13 cellular contexts compared by ENCODE assay signal in the genomic region with DNA sequence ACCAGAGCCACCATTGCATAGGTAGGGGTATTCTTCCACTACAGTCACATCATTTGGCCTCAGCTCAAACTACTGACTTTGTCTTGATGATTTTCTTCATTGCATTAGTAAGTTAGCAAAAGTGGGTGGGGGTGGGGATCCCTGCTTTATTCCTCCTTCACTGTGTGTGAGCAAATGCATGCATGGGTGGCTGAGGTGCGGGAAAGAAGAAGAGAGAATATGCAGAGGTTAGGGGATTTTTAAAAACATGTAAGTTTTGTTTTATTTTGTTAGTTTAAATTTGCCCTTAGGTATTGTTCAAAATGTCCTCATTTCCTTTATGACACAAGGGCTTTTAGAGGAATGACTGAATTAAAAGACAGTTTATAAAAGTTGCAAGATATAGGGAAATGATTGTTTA.
A peak's percentile ranks its signal among the peaks of the same experiment; 100 is the strongest.
DNase-seq lines count a peak whose midpoint lies in the region; ATAC-seq and TF ChIP-seq lines count a peak whose summit lies in the region.
"Had no signal": no experiment of that assay in that cellular context is flagged by ENCODE, and none has a peak within 500 bp of the region (broad histone marks: within the 10 kb centered on the region; RNA-seq: fewer than 3 reads in every experiment).

No MANE protein-coding gene starts in this region.

- no peaks in the 10 kb centered on the region for H3K36me3 Mint-ChIP-seq in nephron progenitor cell (ENCODE audit: low read depth)
- no peaks in the 10 kb centered on the region for H3K36me3 Mint-ChIP-seq in activated CD4-positive, alpha-beta T cell treated with anti-CD3 and anti-CD28 coated beads, Interleukin-2, amount 10 ng/mL, durations not matched to agents 24 days and 14 days (ENCODE audit: low read depth)

- peaks cover 2% of the 10 kb centered on the region for H3K27me3 Mint-ChIP-seq in nephron progenitor cell (ENCODE audit: low read depth, poor library complexity)
- H3K27me3 Mint-ChIP-seq in activated CD4-positive, alpha-beta T cell treated with anti-CD3 and anti-CD28 coated beads, Interleukin-2, amount 10 ng/mL, durations not matched to agents 24 days and 14 days = no peaks in the 10 kb centered on the region

- no peak overlapping the region for H3K4me3 Mint-ChIP-seq in nephron progenitor cell
- H3K4me3 Mint-ChIP-seq in activated CD4-positive, alpha-beta T cell treated with anti-CD3 and anti-CD28 coated beads, Interleukin-2, amount 10 ng/mL, durations not matched to agents 24 days and 14 days = no peak overlapping the region

- no peak for TF ChIP-seq CTCF in nephron progenitor cell (IDR thresholded peaks at IDR 0.05)

- H3K27ac Mint-ChIP-seq in nephron progenitor cell = peak overlapping the region; percentile 60
- no peak overlapping the region for H3K27ac Mint-ChIP-seq in activated CD4-positive, alpha-beta T cell treated with anti-CD3 and anti-CD28 coated beads, Interleukin-2, amount 10 ng/mL, durations not matched to agents 24 days and 14 days
- H3K27ac Mint-ChIP-seq: activated T-helper 2 cell treated with anti-CD3 and anti-CD28 coated beads, Interferon-gamma antibody, Interleukin-2, Interleukin-4, amounts not matched to agents 10 μg/mL and 5 μg/mL and 100 μg/mL, durations not matched to agents 14 hours and 24 hours and 36 hours had no signal

- no peaks in the 10 kb centered on the region for H3K9me3 Mint-ChIP-seq in nephron progenitor cell
- no peaks in the 10 kb centered on the region for H3K9me3 Mint-ChIP-seq in activated CD4-positive, alpha-beta T cell treated with anti-CD3 and anti-CD28 coated beads, Interleukin-2, amount 10 ng/mL, durations not matched to agents 24 days and 14 days
- H3K9me3 Mint-ChIP-seq: activated T-helper 2 cell treated with anti-CD3 and anti-CD28 coated beads, Interferon-gamma antibody, Interleukin-2, Interleukin-4, amounts not matched to agents 10 μg/mL and 5 μg/mL and 100 μg/mL, durations not matched to agents 14 hours and 24 hours and 36 hours had no signal

- peak; percentile 14 for ATAC-seq in GM19043 (IDR thresholded peaks at IDR 0.05; ENCODE audit: low read depth, unreplicated experiment)
- ATAC-seq in HG02571 (IDR thresholded peaks at IDR 0.05; ENCODE audit: unreplicated experiment) = peak; percentile 21
- peak; percentile 21 for ATAC-seq in HG03196 (IDR thresholded peaks at IDR 0.05; ENCODE audit: unreplicated experiment)

- intact Hi-C loops in activated CD4-positive, alpha-beta T cell treated with anti-CD3 and anti-CD28 coated beads, Interleukin-2, amount 10 ng/mL, durations not matched to agents 24 days and 14 days (cut with micrococcal nuclease) = no loop called here

- H3K4me1 Mint-ChIP-seq in nephron progenitor cell = no peaks in the 10 kb centered on the region
- no peaks in the 10 kb centered on the region for H3K4me1 Mint-ChIP-seq in activated CD4-positive, alpha-beta T cell treated with anti-CD3 and anti-CD28 coated beads, Interleukin-2, amount 10 ng/mL, durations not matched to agents 24 days and 14 days

- DNase-seq in nephron progenitor cell (no peak), NCI-H1048 (lab: John Stamatoyannopoulos, UW) (no peak), T-helper 1 cell (no peak)
- no peak for DNase-seq in activated CD4-positive, alpha-beta T cell treated with anti-CD3 and anti-CD28 coated beads, Interleukin-2, amount 10 ng/mL, durations not matched to agents 24 days and 14 days
- no peak for DNase-seq in stimulated activated CD4-positive, alpha-beta T cell treated with anti-CD3 and anti-CD28 coated beads, Interleukin-4, amount 100 ng/mL, for 24 hours
- DNase-seq: activated CD4-positive, CD25-positive, alpha-beta regulatory T cell; NCI-H2081 treated with DMSO at 0.1 percent for 48 hours; nucleus accumbens; stimulated activated naive CD4-positive, alpha-beta T cell had no signal
